In genomic region chr16:57929250-57929649, GRCh38 we compare ENCODE assay signal across 2 cellular contexts.
TF ChIP-seq lines count a peak whose summit lies in the region.

No MANE protein-coding gene starts in this region.

TF ChIP-seq in HepG2, 621 proteins besides CTCF, POLR2A, EP300 and RAD21:
- TF ChIP-seq ZNF225 (CRISPR knock-in tag; IDR thresholded peaks at IDR 0.05) = no peak
- TF ChIP-seq IKZF4 (CRISPR knock-in tag; IDR thresholded peaks at IDR 0.05; ENCODE audit: borderline replicate concordance, low read depth, not compliant biosample characterization) = no peak
- TF ChIP-seq NAIF1 (CRISPR knock-in tag; IDR thresholded peaks at IDR 0.05; ENCODE audit: borderline replicate concordance) = no peak
- no peak for TF ChIP-seq NRL (CRISPR knock-in tag; IDR thresholded peaks at IDR 0.05; ENCODE audit: borderline replicate concordance)
- TF ChIP-seq ZNF441 (CRISPR knock-in tag; IDR thresholded peaks at IDR 0.05; ENCODE audit: borderline replicate concordance) = no peak
- no peak for TF ChIP-seq ZNF552 (CRISPR knock-in tag; IDR thresholded peaks at IDR 0.05; ENCODE audit: borderline replicate concordance)
- TF ChIP-seq ATF3 (CRISPR knock-in tag; IDR thresholded peaks at IDR 0.05) = no peak
- no peak for TF ChIP-seq RBFOX2 (IDR thresholded peaks at IDR 0.05; ENCODE audit: low read depth, low read length)
- no peak for TF ChIP-seq MATR3 (CRISPR knock-in tag; IDR thresholded peaks at IDR 0.05)
- no peak for TF ChIP-seq ZSCAN12 (CRISPR knock-in tag; IDR thresholded peaks at IDR 0.05)
- no peak for TF ChIP-seq FUBP1 (CRISPR knock-in tag; IDR thresholded peaks at IDR 0.05; ENCODE audit: borderline replicate concordance)
- no peak for TF ChIP-seq ZNF883 (CRISPR knock-in tag; IDR thresholded peaks at IDR 0.05; ENCODE audit: not compliant biosample characterization)
- no peak for TF ChIP-seq SIX1 (CRISPR knock-in tag; IDR thresholded peaks at IDR 0.05; ENCODE audit: borderline replicate concordance)
- TF ChIP-seq SIX4 (CRISPR knock-in tag; IDR thresholded peaks at IDR 0.05) = no peak

TF ChIP-seq in endothelial cell of umbilical vein, 7 proteins besides CTCF, POLR2A, EP300 and RAD21:
- no peak for TF ChIP-seq MYC (IDR thresholded peaks at IDR 0.05; ENCODE audit: low read depth, low read length)
- no peak for TF ChIP-seq MAX (IDR thresholded peaks at IDR 0.05; ENCODE audit: insufficient read depth, insufficient read length)
- no peak for TF ChIP-seq JUN (IDR thresholded peaks at IDR 0.05; ENCODE audit: borderline replicate concordance, insufficient read depth, insufficient read length, low read depth)
- no peak for TF ChIP-seq GATA2 (IDR thresholded peaks at IDR 0.05; ENCODE audit: insufficient read depth, insufficient read length, low read depth, low read length)
- TF ChIP-seq FOS (IDR thresholded peaks at IDR 0.05; ENCODE audit: borderline replicate concordance, insufficient read depth, low read length) = no peak
- no peak for TF ChIP-seq EZH2 (IDR thresholded peaks at IDR 0.05; ENCODE audit: borderline replicate concordance, low read depth, low read length, severe bottlenecking)
- no peak for TF ChIP-seq POLR2AphosphoS5 (IDR thresholded peaks at IDR 0.05; ENCODE audit: insufficient read depth, low read depth, low read length)
